Comparison of ENCODE assay signal across 9 cellular contexts in the genomic region with DNA sequence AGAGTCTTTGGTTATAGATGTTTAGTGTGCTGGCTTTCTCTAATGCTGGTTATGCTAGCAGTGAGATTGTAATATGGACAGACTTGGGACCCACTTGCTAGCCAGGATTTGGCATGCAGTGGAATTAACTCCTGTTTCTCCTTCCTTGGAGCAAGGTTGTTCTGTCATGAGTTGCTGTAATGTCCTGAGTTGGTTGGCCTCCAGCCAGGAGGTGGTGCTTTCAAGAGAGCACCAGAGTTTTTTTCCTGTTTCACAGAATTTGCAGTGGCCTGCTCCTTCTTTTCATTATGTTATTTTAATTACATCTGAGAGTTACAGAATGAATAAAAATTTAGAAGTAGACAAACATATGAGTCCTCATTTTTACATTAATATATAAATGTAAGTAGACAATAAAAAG.
"Had no signal": no experiment of that assay in that cellular context is flagged by ENCODE, and none has a peak within 500 bp of the region (broad histone marks: within the 10 kb centered on the region; RNA-seq: fewer than 3 reads in every experiment).

No MANE protein-coding gene starts in this region.

- H3K36me3 ChIP-seq: HAP-1 had no signal

- H3K4me1 ChIP-seq: HAP-1 had no signal

- H3K27ac ChIP-seq: GM23248 had no signal

- ATAC-seq: GM23338, HCT116 had no signal

- H3K9me3 ChIP-seq: HAP-1 had no signal

- DNase-seq: GM23248, GOT3, H7, H9, HCEC 1CT, HFFc6 had no signal

- H3K4me3 ChIP-seq: GM23248, GM23338, HAP-1 had no signal
